Comparison of ENCODE assay signal across 1 cellular context in the genomic region with DNA sequence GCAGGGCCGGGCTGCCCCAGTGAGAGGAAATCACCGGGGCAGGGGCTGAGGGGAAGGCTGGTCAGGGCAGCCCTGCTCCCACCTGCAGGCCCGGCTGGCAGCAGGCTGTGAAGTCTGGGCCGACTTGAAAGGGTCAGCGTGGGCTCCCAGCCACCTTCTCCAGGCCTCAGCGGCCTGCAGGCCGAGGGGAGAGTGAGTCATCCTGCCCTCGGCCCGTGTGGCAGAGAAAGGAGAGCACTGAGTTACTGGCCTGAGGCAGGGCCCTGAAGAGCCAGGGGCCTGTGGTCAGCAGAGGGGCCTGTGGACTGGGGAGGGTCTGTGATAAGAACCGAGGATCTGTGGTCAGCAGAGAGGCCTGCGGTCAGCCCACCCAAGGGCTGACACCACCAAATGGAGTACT.
TF ChIP-seq lines count a peak whose summit lies in the region.

No MANE protein-coding gene starts in this region.

TF ChIP-seq in HepG2, 621 proteins besides CTCF, POLR2A, EP300 and RAD21 (continued from another document):
- TF ChIP-seq, protein P1, sequence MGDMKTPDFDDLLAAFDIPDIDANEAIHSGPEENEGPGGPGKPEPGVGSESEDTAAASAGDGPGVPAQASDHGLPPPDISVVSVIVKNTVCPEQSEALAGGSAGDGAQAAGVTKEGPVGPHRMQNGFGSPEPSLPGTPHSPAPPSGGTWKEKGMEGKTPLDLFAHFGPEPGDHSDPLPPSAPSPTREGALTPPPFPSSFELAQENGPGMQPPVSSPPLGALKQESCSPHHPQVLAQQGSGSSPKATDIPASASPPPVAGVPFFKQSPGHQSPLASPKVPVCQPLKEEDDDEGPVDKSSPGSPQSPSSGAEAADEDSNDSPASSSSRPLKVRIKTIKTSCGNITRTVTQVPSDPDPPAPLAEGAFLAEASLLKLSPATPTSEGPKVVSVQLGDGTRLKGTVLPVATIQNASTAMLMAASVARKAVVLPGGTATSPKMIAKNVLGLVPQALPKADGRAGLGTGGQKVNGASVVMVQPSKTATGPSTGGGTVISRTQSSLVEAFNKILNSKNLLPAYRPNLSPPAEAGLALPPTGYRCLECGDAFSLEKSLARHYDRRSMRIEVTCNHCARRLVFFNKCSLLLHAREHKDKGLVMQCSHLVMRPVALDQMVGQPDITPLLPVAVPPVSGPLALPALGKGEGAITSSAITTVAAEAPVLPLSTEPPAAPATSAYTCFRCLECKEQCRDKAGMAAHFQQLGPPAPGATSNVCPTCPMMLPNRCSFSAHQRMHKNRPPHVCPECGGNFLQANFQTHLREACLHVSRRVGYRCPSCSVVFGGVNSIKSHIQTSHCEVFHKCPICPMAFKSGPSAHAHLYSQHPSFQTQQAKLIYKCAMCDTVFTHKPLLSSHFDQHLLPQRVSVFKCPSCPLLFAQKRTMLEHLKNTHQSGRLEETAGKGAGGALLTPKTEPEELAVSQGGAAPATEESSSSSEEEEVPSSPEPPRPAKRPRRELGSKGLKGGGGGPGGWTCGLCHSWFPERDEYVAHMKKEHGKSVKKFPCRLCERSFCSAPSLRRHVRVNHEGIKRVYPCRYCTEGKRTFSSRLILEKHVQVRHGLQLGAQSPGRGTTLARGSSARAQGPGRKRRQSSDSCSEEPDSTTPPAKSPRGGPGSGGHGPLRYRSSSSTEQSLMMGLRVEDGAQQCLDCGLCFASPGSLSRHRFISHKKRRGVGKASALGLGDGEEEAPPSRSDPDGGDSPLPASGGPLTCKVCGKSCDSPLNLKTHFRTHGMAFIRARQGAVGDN (CRISPR knock-in tag; IDR thresholded peaks at IDR 0.05) = peak; percentile 76
- TF ChIP-seq SIN3A (IDR thresholded peaks at IDR 0.05; ENCODE audit: borderline replicate concordance, low read depth, low read length) (no peak), ZIK1 (CRISPR knock-in tag; IDR thresholded peaks at IDR 0.05; ENCODE audit: borderline replicate concordance, low read depth) (0 out of 2 replicates have a peak, but pooled peaks have one; percentile 61), MYC (CRISPR knock-in tag; IDR thresholded peaks at IDR 0.05; ENCODE audit: borderline replicate concordance) (peak; percentile 30; the same call in 1 of the 2 replicates), ZFY (CRISPR knock-in tag; IDR thresholded peaks at IDR 0.05) (peak; percentile 61), UBTF (CRISPR knock-in tag; IDR thresholded peaks at IDR 0.05) (peak; percentile 34; the same call in 1 of the 2 replicates), ETV5 (CRISPR knock-in tag; IDR thresholded peaks at IDR 0.05; ENCODE audit: borderline replicate concordance) (0 out of 2 replicates have a peak, but pooled peaks have one; percentile 9), ATAD3A (CRISPR knock-in tag; IDR thresholded peaks at IDR 0.05) (no peak), JUND (CRISPR knock-in tag; IDR thresholded peaks at IDR 0.05) (peak; percentile 68; the same call in 1 of the 2 replicates), HNRNPL (IDR thresholded peaks at IDR 0.05; ENCODE audit: low read depth, low read length) (peak; percentile 88), SP140L (CRISPR knock-in tag; IDR thresholded peaks at IDR 0.05; ENCODE audit: borderline replicate concordance) (no peak), KLF11 (CRISPR knock-in tag; IDR thresholded peaks at IDR 0.05) (peak; percentile 32; the same call in 1 of the 2 replicates), SPEN (CRISPR knock-in tag; IDR thresholded peaks at IDR 0.05; ENCODE audit: low read depth) (0 out of 2 replicates have a peak, but pooled peaks have one; percentile 23), HOXA3 (CRISPR knock-in tag; IDR thresholded peaks at IDR 0.05) (peak; percentile 36; the same call in 1 of the 2 replicates), ZNF761 (CRISPR knock-in tag; conservative IDR thresholded peaks at IDR 0.05) (no peak), ERF (CRISPR knock-in tag; IDR thresholded peaks at IDR 0.05) (0 out of 2 replicates have a peak, but pooled peaks have one; percentile 18), ZNF800 (CRISPR knock-in tag; IDR thresholded peaks at IDR 0.05) (no peak), ATF3 (CRISPR knock-in tag; IDR thresholded peaks at IDR 0.05) (peak; percentile 69; the same call in 1 of the 2 replicates), TMF1 (CRISPR knock-in tag; IDR thresholded peaks at IDR 0.05; ENCODE audit: low read depth) (no peak), MBD4 (IDR thresholded peaks at IDR 0.05; ENCODE audit: borderline replicate concordance, low read length) (no peak), XRCC5 (optimal IDR thresholded peaks at IDR 0.05; ENCODE audit: low read length) (peak; percentile 46), RARA (CRISPR knock-in tag; IDR thresholded peaks at IDR 0.05) (peak; percentile 28; the same call in 1 of the 2 replicates), SP4 (CRISPR knock-in tag; IDR thresholded peaks at IDR 0.05) (no peak), ZFX (CRISPR knock-in tag; IDR thresholded peaks at IDR 0.05; ENCODE audit: low read depth) (peak; percentile 79), PHF8 (CRISPR knock-in tag; IDR thresholded peaks at IDR 0.05) (peak; percentile 28; the same call in 1 of the 2 replicates)
- TF ChIP-seq, protein P2, sequence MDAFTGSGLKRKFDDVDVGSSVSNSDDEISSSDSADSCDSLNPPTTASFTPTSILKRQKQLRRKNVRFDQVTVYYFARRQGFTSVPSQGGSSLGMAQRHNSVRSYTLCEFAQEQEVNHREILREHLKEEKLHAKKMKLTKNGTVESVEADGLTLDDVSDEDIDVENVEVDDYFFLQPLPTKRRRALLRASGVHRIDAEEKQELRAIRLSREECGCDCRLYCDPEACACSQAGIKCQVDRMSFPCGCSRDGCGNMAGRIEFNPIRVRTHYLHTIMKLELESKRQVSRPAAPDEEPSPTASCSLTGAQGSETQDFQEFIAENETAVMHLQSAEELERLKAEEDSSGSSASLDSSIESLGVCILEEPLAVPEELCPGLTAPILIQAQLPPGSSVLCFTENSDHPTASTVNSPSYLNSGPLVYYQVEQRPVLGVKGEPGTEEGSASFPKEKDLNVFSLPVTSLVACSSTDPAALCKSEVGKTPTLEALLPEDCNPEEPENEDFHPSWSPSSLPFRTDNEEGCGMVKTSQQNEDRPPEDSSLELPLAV (CRISPR knock-in tag; conservative IDR thresholded peaks at IDR 0.05; ENCODE audit: low read depth) = no peak
- TF ChIP-seq, protein P3, sequence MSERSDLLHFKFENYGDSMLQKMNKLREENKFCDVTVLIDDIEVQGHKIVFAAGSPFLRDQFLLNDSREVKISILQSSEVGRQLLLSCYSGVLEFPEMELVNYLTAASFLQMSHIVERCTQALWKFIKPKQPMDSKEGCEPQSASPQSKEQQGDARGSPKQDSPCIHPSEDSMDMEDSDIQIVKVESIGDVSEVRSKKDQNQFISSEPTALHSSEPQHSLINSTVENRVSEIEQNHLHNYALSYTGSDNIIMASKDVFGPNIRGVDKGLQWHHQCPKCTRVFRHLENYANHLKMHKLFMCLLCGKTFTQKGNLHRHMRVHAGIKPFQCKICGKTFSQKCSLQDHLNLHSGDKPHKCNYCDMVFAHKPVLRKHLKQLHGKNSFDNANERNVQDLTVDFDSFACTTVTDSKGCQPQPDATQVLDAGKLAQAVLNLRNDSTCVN (CRISPR knock-in tag; IDR thresholded peaks at IDR 0.05; ENCODE audit: borderline replicate concordance) = peak; percentile 49; the same call in 1 of the 2 replicates
TF ChIP-seq in HepG2: peak in this region for 27.
